Comparison of ENCODE assay signal across 28 cellular contexts in the genomic region with DNA sequence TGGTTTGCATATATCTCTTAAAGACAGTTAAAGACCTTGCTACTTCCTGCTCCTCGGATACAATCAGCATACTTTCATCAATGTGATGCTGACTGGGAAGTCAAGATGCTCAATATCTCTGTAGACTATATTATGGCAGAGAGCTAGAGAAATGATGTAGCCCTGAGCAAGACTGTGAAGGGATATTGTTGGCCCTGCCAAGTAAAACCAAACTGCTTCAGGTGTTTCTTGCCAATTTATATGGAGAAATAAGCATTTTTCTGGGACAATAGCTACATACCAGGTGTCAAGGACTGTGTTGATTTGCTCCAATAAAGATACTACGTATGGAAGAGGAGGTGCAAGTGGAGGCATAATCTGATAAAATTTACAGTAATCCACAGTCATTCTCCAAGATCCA. TPM values are rescaled to one million over a fixed set of nuclear protein-coding genes. Genes with fewer than 3 reads are reported as not detected.
"Had no signal": no experiment of that assay in that cellular context is flagged by ENCODE, and none has a peak within 500 bp of the region (broad histone marks: within the 10 kb centered on the region; RNA-seq: fewer than 3 reads in every experiment).

No MANE protein-coding gene starts in this region.

- H3K27me3 ChIP-seq: stomach, suprapubic skin, testis, thyroid gland, tibial artery, transverse colon, upper lobe of left lung, upper lobe of right lung, uterus, vagina had no signal

- H3K4me1 Mint-ChIP-seq: stimulated activated effector memory CD8-positive, alpha-beta T cell treated with anti-CD3 and anti-CD28 coated beads, Interleukin-12 subunit alpha, Interleukin-12 subunit beta, amount 100 ng/mL, for 72 hours; stimulated activated memory B cell treated with anti-CD40 and anti-IgM and Interleukin-4, amounts not matched to agents 10 μg/mL and 1 μg/mL and 100 μg/mL, for 72 hours; stimulated activated naive CD8-positive, alpha-beta T cell treated with anti-CD3 and anti-CD28 coated beads, Interleukin-15, amount 100 ng/mL, for 72 hours had no signal

- H3K9me3 Mint-ChIP-seq: stimulated activated memory B cell treated with anti-CD40 and anti-IgM and Interleukin-4, amounts not matched to agents 10 μg/mL and 1 μg/mL and 100 μg/mL, for 72 hours; stimulated activated naive CD8-positive, alpha-beta T cell treated with anti-CD3 and anti-CD28 coated beads, Interleukin-15, amount 100 ng/mL, for 72 hours; type B pancreatic cell had no signal

- H3K36me3 Mint-ChIP-seq: stimulated activated effector memory CD8-positive, alpha-beta T cell treated with anti-CD3 and anti-CD28 coated beads, Interleukin-12 subunit alpha, Interleukin-12 subunit beta, amount 100 ng/mL, for 72 hours; type B pancreatic cell had no signal

- H3K27me3 Mint-ChIP-seq: stimulated activated naive B cell treated with anti-CD40 and anti-IgM and Interleukin-4, amounts not matched to agents 10 μg/mL and 1 μg/mL and 100 μg/mL, for 72 hours; stimulated activated naive CD8-positive, alpha-beta T cell treated with anti-CD3 and anti-CD28 coated beads, Interleukin-15, amount 100 ng/mL, for 72 hours; stimulated activated naive CD8-positive, alpha-beta T cell treated with anti-CD3 and anti-CD28 coated beads, Interleukin-15, Interleukin-2, amounts not matched to agents 100 ng/mL and 50 ng/mL, for 24 hours; type B pancreatic cell had no signal

- H3K27ac ChIP-seq: stomach, suprapubic skin, testis, thoracic aorta, thyroid gland, tibial artery, tibial nerve, transverse colon, upper lobe of left lung, upper lobe of right lung, uterus, vagina had no signal

- H3K4me1 ChIP-seq: thyroid gland, tibial artery, uterus had no signal

- DNase-seq: stimulated activated CD4-positive, alpha-beta T cell treated with anti-CD3 and anti-CD28 coated beads, Interleukin-2, amount 100 ng/mL, for 48 hours; stimulated activated CD4-positive, alpha-beta T cell treated with anti-CD3 and anti-CD28 coated beads, Interleukin-4, amount 100 ng/mL, for 1 hour; stimulated activated CD4-positive, alpha-beta T cell treated with anti-CD3 and anti-CD28 coated beads, Interleukin-4, amount 100 ng/mL, for 24 hours; stimulated activated CD4-positive, alpha-beta T cell treated with anti-CD3 and anti-CD28 coated beads, Interleukin-4, amount 100 ng/mL, for 4 hours; stimulated activated CD8-positive, alpha-beta memory T cell treated with anti-CD3 and anti-CD28 coated beads, Interleukin-4, amount 100 ng/mL, for 48 hours; stimulated activated naive B cell treated with anti-CD40 and anti-IgM and Interleukin-4, amounts not matched to agents 10 μg/mL and 1 μg/mL and 100 μg/mL, for 72 hours; stimulated activated naive CD4-positive, alpha-beta T cell; stimulated activated naive CD4-positive, alpha-beta T cell treated with Interleukin-2 at 50 U/mL for 16 hours; stimulated activated naive CD8-positive, alpha-beta T cell treated with anti-CD3 and anti-CD28 coated beads, Interleukin-15, amount 100 ng/mL, for 72 hours; stimulated activated naive CD8-positive, alpha-beta T cell treated with anti-CD3 and anti-CD28 coated beads, Interleukin-15, Interleukin-2, amounts not matched to agents 100 U/mL and 50 U/mL, for 24 hours; stomach; substantia nigra; testis; thyroid gland; tibial artery; transverse colon; trophoblast cell; upper lobe of left lung; upper lobe of right lung; uterus had no signal

- H3K4me3 Mint-ChIP-seq: stimulated activated effector memory CD8-positive, alpha-beta T cell treated with anti-CD3 and anti-CD28 coated beads, Interleukin-12 subunit alpha, Interleukin-12 subunit beta, amount 100 ng/mL, for 72 hours; stimulated activated memory B cell treated with anti-CD40 and anti-IgM and Interleukin-4, amounts not matched to agents 10 μg/mL and 1 μg/mL and 100 μg/mL, for 72 hours; stimulated activated naive B cell treated with anti-CD40 and anti-IgM and Interleukin-4, amounts not matched to agents 10 μg/mL and 1 μg/mL and 100 μg/mL, for 72 hours; stimulated activated naive CD8-positive, alpha-beta T cell treated with anti-CD3 and anti-CD28 coated beads, Interleukin-15, amount 100 ng/mL, for 72 hours; stimulated activated naive CD8-positive, alpha-beta T cell treated with anti-CD3 and anti-CD28 coated beads, Interleukin-15, Interleukin-2, amounts not matched to agents 100 ng/mL and 50 ng/mL, for 24 hours; type B pancreatic cell had no signal

- H3K36me3 ChIP-seq: stomach, suprapubic skin, thoracic aorta, thyroid gland, tibial artery, tibial nerve, transverse colon, upper lobe of left lung, upper lobe of right lung, uterus, vagina had no signal

- H3K9me3 ChIP-seq: stomach, suprapubic skin, testis, thoracic aorta, thyroid gland, tibial artery, tibial nerve, transverse colon, upper lobe of left lung, upper lobe of right lung, uterus, vagina had no signal

- H3K27ac Mint-ChIP-seq: stimulated activated effector memory CD8-positive, alpha-beta T cell treated with anti-CD3 and anti-CD28 coated beads, Interleukin-12 subunit alpha, Interleukin-12 subunit beta, amount 100 ng/mL, for 72 hours; stimulated activated memory B cell treated with anti-CD40 and anti-IgM and Interleukin-4, amounts not matched to agents 10 μg/mL and 1 μg/mL and 100 μg/mL, for 72 hours; stimulated activated naive B cell treated with anti-CD40 and anti-IgM and Interleukin-4, amounts not matched to agents 10 μg/mL and 1 μg/mL and 100 μg/mL, for 72 hours; stimulated activated naive CD8-positive, alpha-beta T cell treated with anti-CD3 and anti-CD28 coated beads, Interleukin-15, amount 100 ng/mL, for 72 hours; stimulated activated naive CD8-positive, alpha-beta T cell treated with anti-CD3 and anti-CD28 coated beads, Interleukin-15, Interleukin-2, amounts not matched to agents 100 ng/mL and 50 ng/mL, for 24 hours; type B pancreatic cell had no signal

- H3K4me3 ChIP-seq: stomach, suprapubic skin, testis, thoracic aorta, thyroid gland, tibial artery, tibial nerve, transverse colon, upper lobe of left lung, upper lobe of right lung, uterus, vagina had no signal

- ATAC-seq: stimulated activated effector memory CD8-positive, alpha-beta T cell treated with anti-CD3 and anti-CD28 coated beads, Interleukin-12 subunit alpha, Interleukin-12 subunit beta, amount 100 ng/mL, for 72 hours; stimulated activated memory B cell treated with anti-CD40 and anti-IgM and Interleukin-4, amounts not matched to agents 10 μg/mL and 1 μg/mL and 100 μg/mL, for 72 hours; stimulated activated naive B cell treated with anti-CD40 and anti-IgM and Interleukin-4, amounts not matched to agents 10 μg/mL and 1 μg/mL and 100 μg/mL, for 72 hours; stimulated activated naive CD8-positive, alpha-beta T cell treated with anti-CD3 and anti-CD28 coated beads, Interleukin-15, amount 100 ng/mL, for 72 hours; stimulated activated naive CD8-positive, alpha-beta T cell treated with anti-CD3 and anti-CD28 coated beads, Interleukin-15, Interleukin-2, amounts not matched to agents 100 U/mL and 50 U/mL, for 24 hours; upper lobe of right lung had no signal

RNA-seq across cellular contexts. Expression of a gene that starts 4.7 kb away (rescaled TPM):
- total RNA-seq: vagina had no signal
